ENCODE assay signal across 6 cellular contexts in the genomic region with DNA sequence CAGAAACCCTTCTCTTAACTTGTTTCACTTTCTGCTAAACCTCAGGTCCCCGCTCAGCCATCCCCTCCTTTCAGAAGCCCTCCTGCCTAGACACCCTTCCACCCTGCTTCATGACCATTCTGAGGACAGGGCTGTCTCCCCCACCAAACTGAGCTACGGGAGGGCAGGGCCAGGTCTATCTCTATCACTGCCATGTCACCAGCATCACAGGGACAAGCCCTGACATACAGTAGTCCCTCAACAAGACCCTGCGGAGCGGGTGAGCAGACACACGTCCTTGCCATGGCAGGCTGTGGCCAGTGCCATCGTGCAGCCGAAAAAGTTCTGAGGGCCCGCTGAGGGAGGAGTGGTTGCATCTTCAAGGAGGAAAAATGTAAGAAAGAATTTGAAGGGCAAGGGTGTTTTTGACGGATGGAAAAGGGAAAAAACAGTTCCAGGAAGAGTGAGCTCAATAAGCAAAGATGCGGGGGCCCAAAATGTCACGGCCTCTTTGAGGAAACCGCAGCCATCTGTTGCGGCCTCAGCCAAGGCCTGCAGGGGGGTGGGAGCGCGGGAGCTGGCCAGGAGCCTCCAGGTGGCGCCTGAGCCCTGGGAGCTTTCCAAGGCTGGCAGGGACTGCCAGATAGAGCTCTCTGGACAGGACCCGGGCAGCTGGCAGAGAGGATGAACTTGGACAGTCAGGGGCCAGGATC. TPM values are rescaled to one million over a fixed set of nuclear protein-coding genes. Genes with fewer than 3 reads are reported as not detected.
A peak's percentile ranks its signal among the peaks of the same experiment; 100 is the strongest.
DNase-seq lines count a peak whose midpoint lies in the region; ATAC-seq lines count a peak whose summit lies in the region.

No MANE protein-coding gene starts in this region.

- H3K9me3 ChIP-seq in CD4-positive, alpha-beta memory T cell (ENCODE audit: control insufficient read depth in 1 of 2, low read length in 2 of 2): no peaks in the 10 kb centered on the region

- H3K27ac ChIP-seq in CD4-positive, alpha-beta memory T cell (ENCODE audit: low read depth, low read length): no peak overlapping the region

- H3K9me3 Mint-ChIP-seq in CD4-positive, alpha-beta memory T cell: peaks cover 0 to 2% (median 0%) of the 10 kb centered on the region in 8 donors

- DNase-seq in CD4-positive, alpha-beta memory T cell: peak in 1 of 5 donors; percentile 34
- DNase-seq in Kasumi-1 (lab: John Stamatoyannopoulos, UW): peak; percentile 8 to 20
- DNase-seq in activated CD4-positive, alpha-beta T cell treated with anti-CD3 and anti-CD28 coated beads, Interleukin-2, amount 50 U/mL, for 4 hours: peak; percentile 44 to 57
- peak; percentile 85 for DNase-seq in islet precursor cell

- POLR2A ChIA-PET in CD4-positive, alpha-beta memory T cell (lab: Charles Lee; ENCODE audit: partially characterized antibody): interaction anchor here (1.1 to 12.4 kb wide), 3 partner anchors 16 to 85 kb away, joined by 3 to 301 read pairs (median 10); a partner anchor contains a TSS

- no peaks in the 10 kb centered on the region for H3K27me3 ChIP-seq in CD4-positive, alpha-beta memory T cell (ENCODE audit: insufficient read depth, low read length)

- H3K36me3 ChIP-seq in CD4-positive, alpha-beta memory T cell (ENCODE audit: insufficient read depth, low read length): no peaks in the 10 kb centered on the region

- intact Hi-C loops in CD4-positive, alpha-beta memory T cell (cut with micrococcal nuclease): no loop called here

- ATAC-seq in HG03342 (IDR thresholded peaks at IDR 0.05; ENCODE audit: unreplicated experiment) (no peak), HG03025 (IDR thresholded peaks at IDR 0.05; ENCODE audit: low FRiP score, unreplicated experiment) (no peak)

- H3K36me3 Mint-ChIP-seq in CD4-positive, alpha-beta memory T cell: no peaks in the 10 kb centered on the region

- H3K4me3 ChIP-seq in CD4-positive, alpha-beta memory T cell (ENCODE audit: low read length in 2 of 2): no peak overlapping the region

- peaks cover 29 to 68% (median 48%) of the 10 kb centered on the region in 4 donors for H3K4me1 Mint-ChIP-seq in CD4-positive, alpha-beta memory T cell

- H3K4me1 ChIP-seq in CD4-positive, alpha-beta memory T cell (ENCODE audit: insufficient read depth, low read length): peaks cover 71% of the 10 kb centered on the region

- H3K27ac Mint-ChIP-seq in CD4-positive, alpha-beta memory T cell: peak overlapping the region; percentile 69 to 92 (median 78)

- no peaks in the 10 kb centered on the region for H3K27me3 Mint-ChIP-seq in CD4-positive, alpha-beta memory T cell

- CTCF ChIA-PET in CD4-positive, alpha-beta memory T cell (lab: Charles Lee; ENCODE audit: partially characterized antibody): interaction anchor here (0.8 to 11.6 kb wide), 13 partner anchors 8 to 224 kb away, joined by 3 to 188 read pairs (median 4); a partner anchor contains a TSS

- H3K4me3 Mint-ChIP-seq in CD4-positive, alpha-beta memory T cell: peak overlapping the region; percentile 4 to 85 (median 72)

RNA-seq across cellular contexts. Expression of a gene that starts 8.1 kb away (rescaled TPM):
- total RNA-seq in CD4-positive, alpha-beta memory T cell: 1 to 10 TPM; 1.0 to 1.9 TPM
- under 1 TPM; 0.11 to 0.75 TPM for polyA plus RNA-seq in CD4-positive, alpha-beta memory T cell

RNA-seq across cellular contexts. Expression of a gene that starts 15.6 kb away (rescaled TPM):
- total RNA-seq in CD4-positive, alpha-beta memory T cell: 100 to 1,000 TPM; 206 to 212 TPM
- 100 to 1,000 TPM; 169 to 176 TPM for polyA plus RNA-seq in CD4-positive, alpha-beta memory T cell

RNA-seq across cellular contexts. Expression of a gene that starts 19.2 kb away (rescaled TPM):
- not detected for total RNA-seq in CD4-positive, alpha-beta memory T cell
- polyA plus RNA-seq in CD4-positive, alpha-beta memory T cell: not detected

RNA-seq across cellular contexts. Expression of a gene that starts 44.2 kb away (rescaled TPM):
- not detected for total RNA-seq in CD4-positive, alpha-beta memory T cell
- polyA plus RNA-seq in CD4-positive, alpha-beta memory T cell: not detected
